In the genomic region with DNA sequence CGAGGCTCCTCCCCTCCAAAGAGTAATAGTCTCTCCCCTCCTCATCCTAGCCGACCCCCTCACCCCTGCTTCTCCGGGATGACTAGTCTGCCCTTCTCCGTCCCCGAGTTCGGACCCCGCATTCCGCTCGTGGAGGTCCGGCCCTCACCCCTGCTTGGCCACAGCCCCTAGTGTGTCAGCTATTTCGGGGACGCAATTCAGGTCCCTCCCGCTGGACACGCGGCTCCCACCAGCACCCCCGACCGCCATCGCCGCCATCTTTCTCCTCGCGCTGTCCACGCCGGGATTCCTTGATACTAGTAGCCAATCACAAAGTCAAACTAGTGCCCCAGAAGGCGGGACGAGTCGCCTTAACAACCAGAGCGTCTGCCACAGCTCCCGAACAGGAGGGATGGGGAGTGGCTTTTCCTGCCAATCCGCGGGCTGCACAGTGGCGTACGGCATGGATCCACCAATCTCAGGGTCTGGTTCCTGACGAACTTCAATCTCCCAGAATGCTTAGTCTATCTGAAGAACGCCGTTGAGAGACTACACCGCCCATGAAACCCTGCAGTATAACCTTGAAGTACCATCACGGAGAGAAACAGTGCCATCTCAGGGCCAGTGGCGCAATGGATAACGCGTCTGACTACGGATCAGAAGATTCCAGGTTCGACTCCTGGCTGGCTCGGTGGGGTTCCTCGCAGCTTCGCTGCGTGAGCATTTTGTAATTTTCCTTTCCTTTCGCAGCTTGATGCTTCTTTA, we compare ENCODE assay signal across 1 cellular context.
TF ChIP-seq lines count a peak whose summit lies in the region.

A gene (minus strand): TSS at position 273 of the 744 bp plus-strand sequence. CDS start 15 bp downstream, at position 258.

TF ChIP-seq in H1, 55 proteins besides CTCF, POLR2A, EP300 and RAD21 (continued from another document):
- TF ChIP-seq, protein P1, sequence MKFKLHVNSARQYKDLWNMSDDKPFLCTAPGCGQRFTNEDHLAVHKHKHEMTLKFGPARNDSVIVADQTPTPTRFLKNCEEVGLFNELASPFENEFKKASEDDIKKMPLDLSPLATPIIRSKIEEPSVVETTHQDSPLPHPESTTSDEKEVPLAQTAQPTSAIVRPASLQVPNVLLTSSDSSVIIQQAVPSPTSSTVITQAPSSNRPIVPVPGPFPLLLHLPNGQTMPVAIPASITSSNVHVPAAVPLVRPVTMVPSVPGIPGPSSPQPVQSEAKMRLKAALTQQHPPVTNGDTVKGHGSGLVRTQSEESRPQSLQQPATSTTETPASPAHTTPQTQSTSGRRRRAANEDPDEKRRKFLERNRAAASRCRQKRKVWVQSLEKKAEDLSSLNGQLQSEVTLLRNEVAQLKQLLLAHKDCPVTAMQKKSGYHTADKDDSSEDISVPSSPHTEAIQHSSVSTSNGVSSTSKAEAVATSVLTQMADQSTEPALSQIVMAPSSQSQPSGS (IDR thresholded peaks at IDR 0.05; ENCODE audit: low read length): peak; percentile 78; the same call in 1 of the 2 replicates
- TF ChIP-seq KDM5A (IDR thresholded peaks at IDR 0.05; ENCODE audit: low read length): peak; percentile 77
- TF ChIP-seq POU5F1 (IDR thresholded peaks at IDR 0.05; ENCODE audit: low read depth, low read length): no peak
- TF ChIP-seq CTBP2 (IDR thresholded peaks at IDR 0.05; ENCODE audit: borderline replicate concordance, insufficient read depth, insufficient read length, low read length): no peak
- peak; percentile 99 for TF ChIP-seq TBP (IDR thresholded peaks at IDR 0.05; ENCODE audit: low read depth, low read length)
- TF ChIP-seq SP2 (IDR thresholded peaks at IDR 0.05; ENCODE audit: low read length): peak; percentile 38; the same call in 1 of the 2 replicates
- TF ChIP-seq YY1 (IDR thresholded peaks at IDR 0.05; ENCODE audit: low read depth, low read length): peak; percentile 97
- TF ChIP-seq CEBPB (IDR thresholded peaks at IDR 0.05; ENCODE audit: low read depth, low read length): peak; percentile 85
- TF ChIP-seq CBX8 (IDR thresholded peaks at IDR 0.05; ENCODE audit: borderline replicate concordance, low read depth, low read length): no peak
- TF ChIP-seq POLR2AphosphoS5 (IDR thresholded peaks at IDR 0.05; ENCODE audit: low read depth, low read length): peak; percentile 94
- no peak for TF ChIP-seq HDAC2 (IDR thresholded peaks at IDR 0.05; ENCODE audit: borderline replicate concordance in 1 of 2, low read depth in 2 of 2, low read length in 2 of 2)
- no peak for TF ChIP-seq JUN (IDR thresholded peaks at IDR 0.05; ENCODE audit: low read depth, low read length)
- peak; percentile 61 for TF ChIP-seq KDM4A (IDR thresholded peaks at IDR 0.05; ENCODE audit: low read depth, low read length, severe bottlenecking)
- peak; percentile 53; the same call in 1 of the 2 replicates for TF ChIP-seq SP1 (IDR thresholded peaks at IDR 0.05; ENCODE audit: low read depth, low read length)
- no peak for TF ChIP-seq SP4 (IDR thresholded peaks at IDR 0.05; ENCODE audit: low read length)
- no peak for TF ChIP-seq GABPA (IDR thresholded peaks at IDR 0.05; ENCODE audit: borderline replicate concordance, insufficient read depth, low read length)
- no peak for TF ChIP-seq SRF (IDR thresholded peaks at IDR 0.05; ENCODE audit: low read depth, low read length)
- TF ChIP-seq, protein P2, sequence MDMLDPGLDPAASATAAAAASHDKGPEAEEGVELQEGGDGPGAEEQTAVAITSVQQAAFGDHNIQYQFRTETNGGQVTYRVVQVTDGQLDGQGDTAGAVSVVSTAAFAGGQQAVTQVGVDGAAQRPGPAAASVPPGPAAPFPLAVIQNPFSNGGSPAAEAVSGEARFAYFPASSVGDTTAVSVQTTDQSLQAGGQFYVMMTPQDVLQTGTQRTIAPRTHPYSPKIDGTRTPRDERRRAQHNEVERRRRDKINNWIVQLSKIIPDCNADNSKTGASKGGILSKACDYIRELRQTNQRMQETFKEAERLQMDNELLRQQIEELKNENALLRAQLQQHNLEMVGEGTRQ (IDR thresholded peaks at IDR 0.05; ENCODE audit: low read length): no peak
- TF ChIP-seq CHD2 (IDR thresholded peaks at IDR 0.05; ENCODE audit: low read length): no peak
- TF ChIP-seq, protein P3, sequence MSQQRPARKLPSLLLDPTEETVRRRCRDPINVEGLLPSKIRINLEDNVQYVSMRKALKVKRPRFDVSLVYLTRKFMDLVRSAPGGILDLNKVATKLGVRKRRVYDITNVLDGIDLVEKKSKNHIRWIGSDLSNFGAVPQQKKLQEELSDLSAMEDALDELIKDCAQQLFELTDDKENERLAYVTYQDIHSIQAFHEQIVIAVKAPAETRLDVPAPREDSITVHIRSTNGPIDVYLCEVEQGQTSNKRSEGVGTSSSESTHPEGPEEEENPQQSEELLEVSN (IDR thresholded peaks at IDR 0.05): peak; percentile 34; the same call in 1 of the 2 replicates
- TF ChIP-seq CBX5 (IDR thresholded peaks at IDR 0.05; ENCODE audit: low read depth, low read length): no peak
- peak; percentile 96 for TF ChIP-seq TAF1 (IDR thresholded peaks at IDR 0.05; ENCODE audit: low read depth, low read length)
- TF ChIP-seq FOSL1 (IDR thresholded peaks at IDR 0.05; ENCODE audit: insufficient read depth, low read depth, low read length): no peak
- peak; percentile 69 for TF ChIP-seq CREB1 (IDR thresholded peaks at IDR 0.05)
- no peak for TF ChIP-seq RNF2 (IDR thresholded peaks at IDR 0.05; ENCODE audit: borderline replicate concordance, low read depth, low read length, missing control alignments, poor library complexity, severe bottlenecking)
- peak; percentile 10; the same call in 1 of the 2 replicates for TF ChIP-seq JUND (IDR thresholded peaks at IDR 0.05; ENCODE audit: low read length)
- TF ChIP-seq MAFK (IDR thresholded peaks at IDR 0.05; ENCODE audit: low read depth, low read length): peak; percentile 81; the same call in 1 of the 2 replicates
- TF ChIP-seq NANOG (IDR thresholded peaks at IDR 0.05; ENCODE audit: insufficient read depth, low read depth, low read length, poor library complexity, severe bottlenecking): no peak
- peak; percentile 97 for TF ChIP-seq RBBP5 (IDR thresholded peaks at IDR 0.05; ENCODE audit: borderline replicate concordance, low read depth, low read length)
- TF ChIP-seq RXRA (IDR thresholded peaks at IDR 0.05; ENCODE audit: insufficient read depth, low read depth, low read length): no peak
- TF ChIP-seq, protein P4, sequence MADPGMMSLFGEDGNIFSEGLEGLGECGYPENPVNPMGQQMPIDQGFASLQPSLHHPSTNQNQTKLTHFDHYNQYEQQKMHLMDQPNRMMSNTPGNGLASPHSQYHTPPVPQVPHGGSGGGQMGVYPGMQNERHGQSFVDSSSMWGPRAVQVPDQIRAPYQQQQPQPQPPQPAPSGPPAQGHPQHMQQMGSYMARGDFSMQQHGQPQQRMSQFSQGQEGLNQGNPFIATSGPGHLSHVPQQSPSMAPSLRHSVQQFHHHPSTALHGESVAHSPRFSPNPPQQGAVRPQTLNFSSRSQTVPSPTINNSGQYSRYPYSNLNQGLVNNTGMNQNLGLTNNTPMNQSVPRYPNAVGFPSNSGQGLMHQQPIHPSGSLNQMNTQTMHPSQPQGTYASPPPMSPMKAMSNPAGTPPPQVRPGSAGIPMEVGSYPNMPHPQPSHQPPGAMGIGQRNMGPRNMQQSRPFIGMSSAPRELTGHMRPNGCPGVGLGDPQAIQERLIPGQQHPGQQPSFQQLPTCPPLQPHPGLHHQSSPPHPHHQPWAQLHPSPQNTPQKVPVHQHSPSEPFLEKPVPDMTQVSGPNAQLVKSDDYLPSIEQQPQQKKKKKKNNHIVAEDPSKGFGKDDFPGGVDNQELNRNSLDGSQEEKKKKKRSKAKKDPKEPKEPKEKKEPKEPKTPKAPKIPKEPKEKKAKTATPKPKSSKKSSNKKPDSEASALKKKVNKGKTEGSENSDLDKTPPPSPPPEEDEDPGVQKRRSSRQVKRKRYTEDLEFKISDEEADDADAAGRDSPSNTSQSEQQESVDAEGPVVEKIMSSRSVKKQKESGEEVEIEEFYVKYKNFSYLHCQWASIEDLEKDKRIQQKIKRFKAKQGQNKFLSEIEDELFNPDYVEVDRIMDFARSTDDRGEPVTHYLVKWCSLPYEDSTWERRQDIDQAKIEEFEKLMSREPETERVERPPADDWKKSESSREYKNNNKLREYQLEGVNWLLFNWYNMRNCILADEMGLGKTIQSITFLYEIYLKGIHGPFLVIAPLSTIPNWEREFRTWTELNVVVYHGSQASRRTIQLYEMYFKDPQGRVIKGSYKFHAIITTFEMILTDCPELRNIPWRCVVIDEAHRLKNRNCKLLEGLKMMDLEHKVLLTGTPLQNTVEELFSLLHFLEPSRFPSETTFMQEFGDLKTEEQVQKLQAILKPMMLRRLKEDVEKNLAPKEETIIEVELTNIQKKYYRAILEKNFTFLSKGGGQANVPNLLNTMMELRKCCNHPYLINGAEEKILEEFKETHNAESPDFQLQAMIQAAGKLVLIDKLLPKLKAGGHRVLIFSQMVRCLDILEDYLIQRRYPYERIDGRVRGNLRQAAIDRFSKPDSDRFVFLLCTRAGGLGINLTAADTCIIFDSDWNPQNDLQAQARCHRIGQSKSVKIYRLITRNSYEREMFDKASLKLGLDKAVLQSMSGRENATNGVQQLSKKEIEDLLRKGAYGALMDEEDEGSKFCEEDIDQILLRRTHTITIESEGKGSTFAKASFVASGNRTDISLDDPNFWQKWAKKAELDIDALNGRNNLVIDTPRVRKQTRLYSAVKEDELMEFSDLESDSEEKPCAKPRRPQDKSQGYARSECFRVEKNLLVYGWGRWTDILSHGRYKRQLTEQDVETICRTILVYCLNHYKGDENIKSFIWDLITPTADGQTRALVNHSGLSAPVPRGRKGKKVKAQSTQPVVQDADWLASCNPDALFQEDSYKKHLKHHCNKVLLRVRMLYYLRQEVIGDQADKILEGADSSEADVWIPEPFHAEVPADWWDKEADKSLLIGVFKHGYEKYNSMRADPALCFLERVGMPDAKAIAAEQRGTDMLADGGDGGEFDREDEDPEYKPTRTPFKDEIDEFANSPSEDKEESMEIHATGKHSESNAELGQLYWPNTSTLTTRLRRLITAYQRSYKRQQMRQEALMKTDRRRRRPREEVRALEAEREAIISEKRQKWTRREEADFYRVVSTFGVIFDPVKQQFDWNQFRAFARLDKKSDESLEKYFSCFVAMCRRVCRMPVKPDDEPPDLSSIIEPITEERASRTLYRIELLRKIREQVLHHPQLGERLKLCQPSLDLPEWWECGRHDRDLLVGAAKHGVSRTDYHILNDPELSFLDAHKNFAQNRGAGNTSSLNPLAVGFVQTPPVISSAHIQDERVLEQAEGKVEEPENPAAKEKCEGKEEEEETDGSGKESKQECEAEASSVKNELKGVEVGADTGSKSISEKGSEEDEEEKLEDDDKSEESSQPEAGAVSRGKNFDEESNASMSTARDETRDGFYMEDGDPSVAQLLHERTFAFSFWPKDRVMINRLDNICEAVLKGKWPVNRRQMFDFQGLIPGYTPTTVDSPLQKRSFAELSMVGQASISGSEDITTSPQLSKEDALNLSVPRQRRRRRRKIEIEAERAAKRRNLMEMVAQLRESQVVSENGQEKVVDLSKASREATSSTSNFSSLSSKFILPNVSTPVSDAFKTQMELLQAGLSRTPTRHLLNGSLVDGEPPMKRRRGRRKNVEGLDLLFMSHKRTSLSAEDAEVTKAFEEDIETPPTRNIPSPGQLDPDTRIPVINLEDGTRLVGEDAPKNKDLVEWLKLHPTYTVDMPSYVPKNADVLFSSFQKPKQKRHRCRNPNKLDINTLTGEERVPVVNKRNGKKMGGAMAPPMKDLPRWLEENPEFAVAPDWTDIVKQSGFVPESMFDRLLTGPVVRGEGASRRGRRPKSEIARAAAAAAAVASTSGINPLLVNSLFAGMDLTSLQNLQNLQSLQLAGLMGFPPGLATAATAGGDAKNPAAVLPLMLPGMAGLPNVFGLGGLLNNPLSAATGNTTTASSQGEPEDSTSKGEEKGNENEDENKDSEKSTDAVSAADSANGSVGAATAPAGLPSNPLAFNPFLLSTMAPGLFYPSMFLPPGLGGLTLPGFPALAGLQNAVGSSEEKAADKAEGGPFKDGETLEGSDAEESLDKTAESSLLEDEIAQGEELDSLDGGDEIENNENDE (IDR thresholded peaks at IDR 0.05; ENCODE audit: insufficient replicate concordance, low read length): no peak
- TF ChIP-seq RFX5 (IDR thresholded peaks at IDR 0.05; ENCODE audit: borderline replicate concordance, low read depth, low read length): no peak
- no peak for TF ChIP-seq SUZ12 (IDR thresholded peaks at IDR 0.05; ENCODE audit: low read length)
- no peak for TF ChIP-seq SIRT6 (IDR thresholded peaks at IDR 0.05; ENCODE audit: low read length)
- peak; percentile 100 for TF ChIP-seq PHF8 (conservative IDR thresholded peaks at IDR 0.05; ENCODE audit: low read depth, low read length)
- TF ChIP-seq BRCA1 (IDR thresholded peaks at IDR 0.05; ENCODE audit: low read depth, low read length): no peak
- TF ChIP-seq, protein P5, sequence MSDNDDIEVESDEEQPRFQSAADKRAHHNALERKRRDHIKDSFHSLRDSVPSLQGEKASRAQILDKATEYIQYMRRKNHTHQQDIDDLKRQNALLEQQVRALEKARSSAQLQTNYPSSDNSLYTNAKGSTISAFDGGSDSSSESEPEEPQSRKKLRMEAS (IDR thresholded peaks at IDR 0.05): peak; percentile 88
- TF ChIP-seq TEAD4 (IDR thresholded peaks at IDR 0.05; ENCODE audit: low read depth, low read length): peak; percentile 86
- TF ChIP-seq EGR1 (IDR thresholded peaks at IDR 0.05; ENCODE audit: borderline replicate concordance, low read depth, low read length): no peak
- TF ChIP-seq SIN3A (conservative IDR thresholded peaks at IDR 0.05 in 1 of 2, IDR thresholded peaks at IDR 0.05 in 1 of 2; ENCODE audit: low read depth in 1 of 2, low read length in 2 of 2): no peak; a peak in 1 of 4 replicates
- TF ChIP-seq KDM1A (IDR thresholded peaks at IDR 0.05; ENCODE audit: borderline replicate concordance, low read length): no peak
- TF ChIP-seq BCL11A (IDR thresholded peaks at IDR 0.05; ENCODE audit: low read depth in 2 of 2, low read length in 2 of 2): no peak
- peak; percentile 93 for TF ChIP-seq TAF7 (optimal IDR thresholded peaks at IDR 0.05; ENCODE audit: borderline replicate concordance, low read depth, low read length)
- peak; percentile 97 for TF ChIP-seq ASH2L (IDR thresholded peaks at IDR 0.05; ENCODE audit: low read length)
- no peak for TF ChIP-seq HDAC6 (IDR thresholded peaks at IDR 0.05; ENCODE audit: low read depth, low read length)
- no peak for TF ChIP-seq CHD1 (IDR thresholded peaks at IDR 0.05; ENCODE audit: low read depth, low read length)
- no peak for TF ChIP-seq GTF2F1 (IDR thresholded peaks at IDR 0.05; ENCODE audit: borderline replicate concordance, low read depth, low read length)
- TF ChIP-seq SAP30 (IDR thresholded peaks at IDR 0.05; ENCODE audit: insufficient read depth, insufficient replicate concordance, low read length): no peak
- TF ChIP-seq, protein P6, sequence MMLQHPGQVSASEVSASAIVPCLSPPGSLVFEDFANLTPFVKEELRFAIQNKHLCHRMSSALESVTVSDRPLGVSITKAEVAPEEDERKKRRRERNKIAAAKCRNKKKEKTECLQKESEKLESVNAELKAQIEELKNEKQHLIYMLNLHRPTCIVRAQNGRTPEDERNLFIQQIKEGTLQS (IDR thresholded peaks at IDR 0.05; ENCODE audit: insufficient read depth, low read depth, low read length): no peak
TF ChIP-seq in H1: peak in this region for 21.
